Comparison of ENCODE assay signal across 13 cellular contexts in genomic region chr3:88061749-88062148, GRCh38.
DNase-seq lines count a peak whose midpoint lies in the region; ATAC-seq and TF ChIP-seq lines count a peak whose summit lies in the region.
"Had no signal": no experiment of that assay in that cellular context is flagged by ENCODE, and none has a peak within 500 bp of the region (broad histone marks: within the 10 kb centered on the region; RNA-seq: fewer than 3 reads in every experiment).

No MANE protein-coding gene starts in this region.

- H3K4me1 Mint-ChIP-seq in activated naive CD4-positive, alpha-beta T cell treated with anti-CD3 and anti-CD28 coated beads, Interleukin-2, amount 50 U/mL, for 24 hours = peaks cover 55% of the 10 kb centered on the region
- peaks cover 32% of the 10 kb centered on the region for H3K4me1 Mint-ChIP-seq in stimulated activated effector memory CD8-positive, alpha-beta T cell treated with anti-CD3 and anti-CD28 coated beads, Interleukin-12 subunit alpha, Interleukin-12 subunit beta, amount 100 ng/mL, for 72 hours

- H3K27ac Mint-ChIP-seq in activated naive CD4-positive, alpha-beta T cell treated with anti-CD3 and anti-CD28 coated beads, Interleukin-2, amount 50 U/mL, for 24 hours = peak overlapping the region; percentile 38
- no peak overlapping the region for H3K27ac Mint-ChIP-seq in stimulated activated effector memory CD8-positive, alpha-beta T cell treated with anti-CD3 and anti-CD28 coated beads, Interleukin-12 subunit alpha, Interleukin-12 subunit beta, amount 100 ng/mL, for 72 hours

- no peaks in the 10 kb centered on the region for H3K9me3 Mint-ChIP-seq in activated naive CD4-positive, alpha-beta T cell treated with anti-CD3 and anti-CD28 coated beads, Interleukin-2, amount 50 U/mL, for 24 hours
- no peaks in the 10 kb centered on the region for H3K9me3 Mint-ChIP-seq in stimulated activated effector memory CD8-positive, alpha-beta T cell treated with anti-CD3 and anti-CD28 coated beads, Interleukin-12 subunit alpha, Interleukin-12 subunit beta, amount 100 ng/mL, for 72 hours

- H3K27ac ChIP-seq in OCI-LY3 (ENCODE audit: low read length) = no peak overlapping the region
- H3K27ac ChIP-seq: C4-2B, epithelial cell of prostate had no signal

- H4K20me1 ChIP-seq in OCI-LY3 (ENCODE audit: insufficient read depth, low read length) = peaks cover 57% of the 10 kb centered on the region

- DNase-seq in activated naive CD4-positive, alpha-beta T cell (lab: John Stamatoyannopoulos, UW) = no peak
- DNase-seq in stimulated activated effector memory CD8-positive, alpha-beta T cell treated with anti-CD3 and anti-CD28 coated beads, Interleukin-12 subunit alpha, Interleukin-12 subunit beta, amount 100 ng/mL, for 72 hours (ENCODE audit: low spot score in 2 of 2) = no peak
- no peak for DNase-seq in NCI-H2171 (lab: John Stamatoyannopoulos, UW)
- no peak for DNase-seq in retina
- no peak for DNase-seq in erythroblast (lab: John Stamatoyannopoulos, UW)
- DNase-seq: activated naive CD4-positive, alpha-beta T cell treated with anti-CD3 and anti-CD28 coated beads, Interleukin-2, amount 50 U/mL, for 16 hours; small intestine had no signal

- ATAC-seq in stimulated activated effector memory CD8-positive, alpha-beta T cell treated with anti-CD3 and anti-CD28 coated beads, Interleukin-12 subunit alpha, Interleukin-12 subunit beta, amount 100 ng/mL, for 72 hours = no peak
- ATAC-seq: HCT116 had no signal

- no peak for TF ChIP-seq CTCF in OCI-LY3 (IDR thresholded peaks at IDR 0.05; ENCODE audit: low read depth, low read length)

- H3K9ac ChIP-seq in OCI-LY3 (ENCODE audit: low read length) = no peak overlapping the region
- no peak overlapping the region for H3K9ac ChIP-seq in endocrine pancreas (ENCODE audit: control insufficient read depth, insufficient read depth, low read length)

- H3K4me1 ChIP-seq in OCI-LY3 (ENCODE audit: low read length) (peaks cover 27% of the 10 kb centered on the region), endocrine pancreas (ENCODE audit: control insufficient read depth, insufficient read depth, low read length) (peaks cover 21% of the 10 kb centered on the region)

- H3K36me3 Mint-ChIP-seq in activated naive CD4-positive, alpha-beta T cell treated with anti-CD3 and anti-CD28 coated beads, Interleukin-2, amount 50 U/mL, for 24 hours = peaks cover 6% of the 10 kb centered on the region
- peaks cover 47% of the 10 kb centered on the region for H3K36me3 Mint-ChIP-seq in stimulated activated effector memory CD8-positive, alpha-beta T cell treated with anti-CD3 and anti-CD28 coated beads, Interleukin-12 subunit alpha, Interleukin-12 subunit beta, amount 100 ng/mL, for 72 hours

- H3K27me3 ChIP-seq in OCI-LY3 (ENCODE audit: low read depth, low read length) (no peaks in the 10 kb centered on the region), endocrine pancreas (ENCODE audit: control insufficient read depth, insufficient read depth, low read length) (no peaks in the 10 kb centered on the region)

- H3K36me3 ChIP-seq in OCI-LY3 (replicated peaks; ENCODE audit: low read depth, low read length) = peaks cover 5% of the 10 kb centered on the region
- no peaks in the 10 kb centered on the region for H3K36me3 ChIP-seq in endocrine pancreas (ENCODE audit: control insufficient read depth, insufficient read depth, low read length)

- H3K4me3 Mint-ChIP-seq in activated naive CD4-positive, alpha-beta T cell treated with anti-CD3 and anti-CD28 coated beads, Interleukin-2, amount 50 U/mL, for 24 hours = peak overlapping the region; percentile 69
- H3K4me3 Mint-ChIP-seq in stimulated activated effector memory CD8-positive, alpha-beta T cell treated with anti-CD3 and anti-CD28 coated beads, Interleukin-12 subunit alpha, Interleukin-12 subunit beta, amount 100 ng/mL, for 72 hours = peak overlapping the region; percentile 95

- peaks cover 91% of the 10 kb centered on the region for H3K79me2 ChIP-seq in OCI-LY3 (ENCODE audit: low read length)

- H3K4me3 ChIP-seq in OCI-LY3 (ENCODE audit: low read length) = 0 out of 2 replicates have a peak overlapping the region, but pooled peaks have one; percentile 2
- peak overlapping the region; percentile 98 for H3K4me3 ChIP-seq in endocrine pancreas (ENCODE audit: control insufficient read depth, insufficient read depth, low read length)

- no peak overlapping the region for H2AFZ ChIP-seq in OCI-LY3 (ENCODE audit: low read depth, low read length)

- H3K9me3 ChIP-seq in OCI-LY3 (ENCODE audit: insufficient read depth, low read length) (no peaks in the 10 kb centered on the region), endocrine pancreas (ENCODE audit: control insufficient read depth, low read length) (no peaks in the 10 kb centered on the region)

- H3K4me2 ChIP-seq in OCI-LY3 (ENCODE audit: low read length) = peak overlapping the region; percentile 79

- H3K27me3 Mint-ChIP-seq in activated naive CD4-positive, alpha-beta T cell treated with anti-CD3 and anti-CD28 coated beads, Interleukin-2, amount 50 U/mL, for 24 hours = no peaks in the 10 kb centered on the region

- TF ChIP-seq POLR2A in erythroblast (IDR thresholded peaks at IDR 0.05; ENCODE audit: low read length) = no peak
